Comparison of ENCODE assay signal across 9 cellular contexts in the genomic region with DNA sequence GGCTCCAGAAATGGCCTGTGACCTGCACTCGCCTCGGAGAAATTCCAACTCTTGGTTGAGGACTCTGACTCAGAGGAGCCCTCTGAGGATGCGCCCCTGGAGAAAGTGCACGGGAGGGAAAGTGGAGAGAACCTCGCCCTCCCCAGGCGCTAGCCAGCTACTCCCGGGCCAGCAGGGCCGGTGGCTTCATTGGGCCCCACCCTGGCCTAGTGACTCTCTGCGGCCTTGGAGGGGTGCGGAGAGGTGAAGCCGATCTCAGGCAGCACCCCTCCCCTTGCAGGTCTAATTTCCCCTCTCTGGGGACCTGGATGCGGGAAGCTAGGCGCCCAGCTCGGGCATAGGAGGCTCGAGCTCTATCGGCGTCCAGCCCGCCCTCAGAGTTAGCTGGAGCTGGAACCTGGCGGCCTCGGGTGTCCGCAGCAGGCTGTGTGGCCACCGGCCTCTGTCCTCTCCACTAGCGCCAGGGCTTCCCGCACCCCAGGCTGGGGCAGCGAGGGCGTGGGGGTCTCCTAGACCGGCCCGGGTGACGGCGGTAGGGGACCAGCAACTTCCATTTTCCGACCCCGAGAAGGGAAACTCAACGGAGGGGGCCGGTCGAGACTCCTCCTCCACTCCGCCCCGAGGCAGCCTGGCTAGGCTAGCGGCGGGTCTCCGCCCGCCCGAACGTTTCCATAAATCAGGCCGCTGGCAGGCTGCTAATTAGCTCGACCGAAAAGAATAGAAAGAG. TPM values are rescaled to one million over a fixed set of nuclear protein-coding genes. Genes with fewer than 3 reads are reported as not detected.
DNase-seq lines count a peak whose midpoint lies in the region; ATAC-seq and TF ChIP-seq lines count a peak whose summit lies in the region.
"Had no signal": no experiment of that assay in that cellular context is flagged by ENCODE, and none has a peak within 500 bp of the region (broad histone marks: within the 10 kb centered on the region; RNA-seq: fewer than 3 reads in every experiment).

No MANE protein-coding gene starts in this region.

- peaks cover 24% of the 10 kb centered on the region for H3K4me1 Mint-ChIP-seq in activated CD4-positive, alpha-beta memory T cell treated with anti-CD3 and anti-CD28 coated beads, Interleukin-2, amount 10 ng/mL, durations not matched to agents 7 days and 5 days

- H3K36me3 Mint-ChIP-seq in activated CD4-positive, alpha-beta memory T cell treated with anti-CD3 and anti-CD28 coated beads, Interleukin-2, amount 10 ng/mL, durations not matched to agents 7 days and 5 days (ENCODE audit: low read depth) = peaks cover 16% of the 10 kb centered on the region

- H3K36me3 ChIP-seq in SK-N-SH (replicated peaks in 1 of 2; ENCODE audit: control insufficient read depth in 1 of 2, insufficient read depth in 2 of 2, low read length in 1 of 2) (no peaks in the 10 kb centered on the region), esophagus (ENCODE audit: control insufficient read depth in 2 of 2, insufficient read depth in 2 of 2, low read length in 1 of 2) (no peaks in the 10 kb centered on the region), mucosa of descending colon (ENCODE audit: low read depth) (no peaks in the 10 kb centered on the region), urinary bladder (ENCODE audit: insufficient read depth) (no peaks in the 10 kb centered on the region)
- H3K36me3 ChIP-seq: BLaER1 treated with 17β-estradiol and CSF1 and Interleukin-3, amounts not matched to agents 10 nM and 100 nM had no signal

- no peaks in the 10 kb centered on the region for H3F3A ChIP-seq in SK-N-SH (replicated peaks; ENCODE audit: insufficient read depth)

- no peak overlapping the region for H2AFZ ChIP-seq in SK-N-SH (ENCODE audit: low read depth)

- CTCF ChIA-PET in SK-N-SH (lab: Yijun Ruan, JAX) = interaction anchor here (1.0 to 1.1 kb wide), 2 partner anchors 14 to 225 kb away, joined by 3 to 5 read pairs; no protein-coding TSS in a partner anchor
- CTCF ChIA-PET in activated CD4-positive, alpha-beta memory T cell treated with anti-CD3 and anti-CD28 coated beads, Interleukin-2, amount 10 ng/mL, durations not matched to agents 7 days and 5 days (lab: Charles Lee) = no interaction called here

- no peak for TF ChIP-seq EP300 in SK-N-SH (IDR thresholded peaks at IDR 0.05; ENCODE audit: borderline replicate concordance in 1 of 2, low read depth in 1 of 2, low read length in 1 of 2)

- POLR2A ChIA-PET in SK-N-SH (lab: Yijun Ruan, JAX) = no interaction called here
- POLR2A ChIA-PET in activated CD4-positive, alpha-beta memory T cell treated with anti-CD3 and anti-CD28 coated beads, Interleukin-2, amount 10 ng/mL, durations not matched to agents 7 days and 5 days (lab: Charles Lee) = no interaction called here

- WGBS in SK-N-SH (ENCODE audit: low lambda C conversion rate) = 20% methylated on average over 16 of the region's 46 CpGs
- WGBS in esophagus, 2 donors = 5% methylated on average over 45 to 46 of the region's 46 CpGs
- WGBS in urinary bladder = 19% methylated on average over 46 of the region's 46 CpGs

- ATAC-seq in SK-N-SH treated with all-trans-retinoic acid at 6 μM for 48 hours (no peak), mucosa of descending colon (peak; percentile 22)

- DNase-seq in SK-N-SH = peak; percentile 24
- peak in 1 of 3 donors; percentile 40 for DNase-seq in mucosa of descending colon
- no peak for DNase-seq in activated CD4-positive, alpha-beta memory T cell treated with anti-CD3 and anti-CD28 coated beads, Interleukin-2, amount 10 ng/mL, durations not matched to agents 7 days and 5 days
- no peak for DNase-seq in HPDE6-E6E7 (ENCODE audit: extremely low spot score)
- DNase-seq in NCI-H446 (lab: John Stamatoyannopoulos, UW) = no peak

- no peak overlapping the region for H3K4me3 Mint-ChIP-seq in activated CD4-positive, alpha-beta memory T cell treated with anti-CD3 and anti-CD28 coated beads, Interleukin-2, amount 10 ng/mL, durations not matched to agents 7 days and 5 days

- no peaks in the 10 kb centered on the region for H4K20me1 ChIP-seq in SK-N-SH (ENCODE audit: insufficient read depth)

- no peak for TF ChIP-seq RAD21 in SK-N-SH (IDR thresholded peaks at IDR 0.05; ENCODE audit: low read length)

- H3K9me2 ChIP-seq in SK-N-SH = no peaks in the 10 kb centered on the region

- TF ChIP-seq CTCF in SK-N-SH (IDR thresholded peaks at IDR 0.05) (no peak), mucosa of descending colon (IDR thresholded peaks at IDR 0.05) (no peak)

- no peak overlapping the region for H3K4me3 ChIP-seq in SK-N-SH (ENCODE audit: low read depth in 2 of 2, low read length in 1 of 2)
- peak overlapping the region; percentile 29 to 33 for H3K4me3 ChIP-seq in esophagus (ENCODE audit: low read depth in 1 of 2, low read length in 2 of 2)
- no peak overlapping the region for H3K4me3 ChIP-seq in mucosa of descending colon
- peak overlapping the region; percentile 54 for H3K4me3 ChIP-seq in urinary bladder (ENCODE audit: low read depth, low read length)
- H3K4me3 ChIP-seq: BLaER1 treated with 17β-estradiol and CSF1 and Interleukin-3, amounts not matched to agents 10 nM and 100 nM had no signal

- H3K27ac Mint-ChIP-seq in activated CD4-positive, alpha-beta memory T cell treated with anti-CD3 and anti-CD28 coated beads, Interleukin-2, amount 10 ng/mL, durations not matched to agents 7 days and 5 days = no peak overlapping the region

- peaks cover 75% of the 10 kb centered on the region for H3K27me3 Mint-ChIP-seq in activated CD4-positive, alpha-beta memory T cell treated with anti-CD3 and anti-CD28 coated beads, Interleukin-2, amount 10 ng/mL, durations not matched to agents 7 days and 5 days

- H3K4me2 ChIP-seq in SK-N-SH = peak overlapping the region; percentile 19; the same call in 1 of the 2 replicates

- H3K27ac ChIP-seq in SK-N-SH (ENCODE audit: low read depth in 2 of 2, low read length in 1 of 2) (no peak overlapping the region), esophagus (ENCODE audit: low read depth in 2 of 2, low read length in 1 of 2) (peak overlapping the region; percentile 66 to 74), urinary bladder (ENCODE audit: low read depth) (no peak overlapping the region)
- H3K27ac ChIP-seq: BLaER1 treated with 17β-estradiol and CSF1 and Interleukin-3, amounts not matched to agents 10 nM and 100 nM had no signal

- H3K9me3 Mint-ChIP-seq in activated CD4-positive, alpha-beta memory T cell treated with anti-CD3 and anti-CD28 coated beads, Interleukin-2, amount 10 ng/mL, durations not matched to agents 7 days and 5 days = no peaks in the 10 kb centered on the region

- peaks cover 90% of the 10 kb centered on the region for H3K27me3 ChIP-seq in SK-N-SH (ENCODE audit: insufficient read depth)
- H3K27me3 ChIP-seq in esophagus (ENCODE audit: control insufficient read depth in 1 of 2, insufficient read depth in 2 of 2, low read length in 2 of 2) = peaks cover 11% of the 10 kb centered on the region in 2 donors

- H3K4me1 ChIP-seq in SK-N-SH (ENCODE audit: control insufficient read depth in 1 of 2, insufficient read depth in 2 of 2, low read depth in 1 of 2, low read length in 1 of 2) = peaks cover 0 to 4% of the 10 kb centered on the region in 2 experiments; a peak in 1 of 4 replicates
- H3K4me1 ChIP-seq in esophagus (ENCODE audit: control insufficient read depth in 2 of 2, insufficient read depth in 2 of 2, low read length in 1 of 2) = peaks cover 4 to 7% of the 10 kb centered on the region in 2 donors
- H3K4me1 ChIP-seq in mucosa of descending colon (ENCODE audit: low read depth) = peaks cover 16% of the 10 kb centered on the region
- no peaks in the 10 kb centered on the region for H3K4me1 ChIP-seq in urinary bladder (ENCODE audit: insufficient read depth)

- no peak overlapping the region for H3K9ac ChIP-seq in SK-N-SH
- H3K9ac ChIP-seq: BLaER1 treated with 17β-estradiol and CSF1 and Interleukin-3, amounts not matched to agents 10 nM and 100 nM had no signal

- no peaks in the 10 kb centered on the region for H3K79me2 ChIP-seq in SK-N-SH (ENCODE audit: insufficient read depth)

- H3K9me3 ChIP-seq in SK-N-SH (no peaks in the 10 kb centered on the region), esophagus (ENCODE audit: control insufficient read depth in 2 of 2, insufficient read depth in 1 of 2, low read depth in 1 of 2, low read length in 1 of 2) (no peaks in the 10 kb centered on the region), mucosa of descending colon (no peaks in the 10 kb centered on the region)

- intact Hi-C loops in mucosa of descending colon (cut with DNase I, micrococcal nuclease) = no loop called here

TF ChIP-seq in SK-N-SH, 30 proteins besides CTCF, POLR2A, EP300 and RAD21 (continues in another document):
- TF ChIP-seq, protein P1, sequence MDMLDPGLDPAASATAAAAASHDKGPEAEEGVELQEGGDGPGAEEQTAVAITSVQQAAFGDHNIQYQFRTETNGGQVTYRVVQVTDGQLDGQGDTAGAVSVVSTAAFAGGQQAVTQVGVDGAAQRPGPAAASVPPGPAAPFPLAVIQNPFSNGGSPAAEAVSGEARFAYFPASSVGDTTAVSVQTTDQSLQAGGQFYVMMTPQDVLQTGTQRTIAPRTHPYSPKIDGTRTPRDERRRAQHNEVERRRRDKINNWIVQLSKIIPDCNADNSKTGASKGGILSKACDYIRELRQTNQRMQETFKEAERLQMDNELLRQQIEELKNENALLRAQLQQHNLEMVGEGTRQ (IDR thresholded peaks at IDR 0.05; ENCODE audit: borderline replicate concordance, low read depth, low read length) = no peak
- TF ChIP-seq, protein P2, sequence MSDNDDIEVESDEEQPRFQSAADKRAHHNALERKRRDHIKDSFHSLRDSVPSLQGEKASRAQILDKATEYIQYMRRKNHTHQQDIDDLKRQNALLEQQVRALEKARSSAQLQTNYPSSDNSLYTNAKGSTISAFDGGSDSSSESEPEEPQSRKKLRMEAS (IDR thresholded peaks at IDR 0.05; ENCODE audit: low read depth) = no peak

TF ChIP-seq in SK-N-SH treated with all-trans-retinoic acid at 6 μM for 48 hours, 23 proteins besides CTCF, POLR2A, EP300 and RAD21 (continues in another document):
- no peak for TF ChIP-seq OSR1 (CRISPR knock-in tag; IDR thresholded peaks at IDR 0.05)
- no peak for TF ChIP-seq TOX (CRISPR knock-in tag; IDR thresholded peaks at IDR 0.05; ENCODE audit: borderline replicate concordance)

RNA-seq across cellular contexts. Expression of a gene that starts 29.4 kb away (rescaled TPM):
- 2.8 and 3.9 TPM in 2 replicates for polyA plus RNA-seq in SK-N-SH (2012; rRNA removed)
- polyA plus RNA-seq in SK-N-SH (2012; cell fraction: cytosol; rRNA removed) = 2.8 and 3.7 TPM in 2 replicates
- polyA plus RNA-seq in SK-N-SH (2012; cell fraction: nucleus; rRNA removed) = 3.8 and 5.0 TPM in 2 replicates
- 1 to 10 TPM; 5.0 to 9.3 TPM for polyA plus RNA-seq in esophagus
- 10 to 100 TPM; 31.9 to 79.3 (median 36.8) TPM for total RNA-seq in mucosa of descending colon
- 28.0 TPM for total RNA-seq in urinary bladder
- polyA plus RNA-seq in urinary bladder = 66.2 TPM
- total RNA-seq in activated CD4-positive, alpha-beta memory T cell treated with anti-CD3 and anti-CD28 coated beads, Interleukin-2, amount 10 ng/mL, durations not matched to agents 7 days and 5 days = not detected

Comparison
In these comparisons a context has a peak if more than half of its experiments do, and no peak if none do; other contexts are left out.
1. H3K27ac ChIP-seq: peak in esophagus (2 of 2); none in SK-N-SH (0 of 2) and urinary bladder (single experiment).
2. H3K4me3 ChIP-seq: peak in esophagus (2 of 2) and urinary bladder (single experiment); none in SK-N-SH (0 of 2) and mucosa of descending colon (single experiment).
3. RNA of a gene that starts 29.4 kb away (total RNA-seq): 31.9 to 79.3 TPM in mucosa of descending colon and 28.0 TPM in urinary bladder (single experiment); not detected in activated CD4-positive, alpha-beta memory T cell treated with anti-CD3 and anti-CD28 coated beads, Interleukin-2, amount 10 ng/mL, durations not matched to agents 7 days and 5 days; every median in the first group is over 10 times any median in the second.